In the genomic region with DNA sequence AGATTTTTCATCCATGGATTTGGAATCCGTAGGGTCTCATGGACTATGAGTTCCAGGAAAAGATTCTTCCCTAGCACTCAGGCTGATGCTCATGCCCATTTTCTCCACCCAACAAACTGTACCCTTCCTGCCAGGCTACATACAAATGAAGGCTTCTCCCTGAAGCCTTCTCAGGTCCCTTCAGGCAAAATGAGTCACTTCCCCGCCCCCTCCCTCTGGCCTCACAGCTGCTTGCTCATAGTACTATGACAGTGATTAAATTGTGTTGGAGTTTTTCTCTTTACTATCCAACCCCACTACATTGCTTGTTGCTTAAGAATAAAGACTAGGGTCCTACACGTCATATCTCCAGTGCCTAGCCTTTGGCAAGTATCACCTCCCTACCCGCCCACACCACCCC, we compare ENCODE assay signal across 10 cellular contexts.
DNase-seq lines count a peak whose midpoint lies in the region; ATAC-seq and TF ChIP-seq lines count a peak whose summit lies in the region.
"Had no signal": no experiment of that assay in that cellular context is flagged by ENCODE, and none has a peak within 500 bp of the region (broad histone marks: within the 10 kb centered on the region; RNA-seq: fewer than 3 reads in every experiment).

No MANE protein-coding gene starts in this region.

- H3K27ac Mint-ChIP-seq in chondrocyte (ENCODE audit: unreplicated experiment), result peak overlapping the region; percentile 79
- H3K27ac Mint-ChIP-seq: activated naive CD4-positive, alpha-beta T cell treated with anti-CD3 and anti-CD28 coated beads, Interleukin-2, amount 50 U/mL, for 24 hours had no signal

- no peaks in the 10 kb centered on the region for H3K27me3 Mint-ChIP-seq in chondrocyte (ENCODE audit: low read depth)

- no peaks in the 10 kb centered on the region for H3K9me3 ChIP-seq in MG63
- H3K9me3 ChIP-seq: heart left ventricle had no signal

- H3K4me1 Mint-ChIP-seq in chondrocyte (ENCODE audit: low read depth), result peaks cover 36% of the 10 kb centered on the region
- H3K4me1 Mint-ChIP-seq: activated naive CD4-positive, alpha-beta T cell treated with anti-CD3 and anti-CD28 coated beads, Interleukin-2, amount 50 U/mL, for 24 hours had no signal

- no peaks in the 10 kb centered on the region for H3K36me3 ChIP-seq in MG63
- H3K36me3 ChIP-seq: heart left ventricle had no signal

- H3K4me3 Mint-ChIP-seq in chondrocyte (ENCODE audit: unreplicated experiment), result no peak overlapping the region
- H3K4me3 Mint-ChIP-seq: activated naive CD4-positive, alpha-beta T cell treated with anti-CD3 and anti-CD28 coated beads, Interleukin-2, amount 50 U/mL, for 24 hours had no signal

- H3K9me3 Mint-ChIP-seq in chondrocyte (ENCODE audit: low read depth), result no peaks in the 10 kb centered on the region
- H3K9me3 Mint-ChIP-seq: activated naive CD4-positive, alpha-beta T cell treated with anti-CD3 and anti-CD28 coated beads, Interleukin-2, amount 50 U/mL, for 24 hours had no signal

- H3K4me3 ChIP-seq in MG63, result no peak overlapping the region
- H3K4me3 ChIP-seq: heart left ventricle had no signal

- no peaks in the 10 kb centered on the region for H3K36me3 Mint-ChIP-seq in chondrocyte (ENCODE audit: low read depth)
- H3K36me3 Mint-ChIP-seq: activated naive CD4-positive, alpha-beta T cell treated with anti-CD3 and anti-CD28 coated beads, Interleukin-2, amount 50 U/mL, for 24 hours had no signal

- no peak for ATAC-seq in GM18867 (IDR thresholded peaks at IDR 0.05; ENCODE audit: unreplicated experiment)

- no peaks in the 10 kb centered on the region for H3K27me3 ChIP-seq in MG63
- H3K27me3 ChIP-seq: heart left ventricle had no signal

- TF ChIP-seq CTCF in chondrocyte (IDR thresholded peaks at IDR 0.05), result no peak

- DNase-seq in GM04503 (ENCODE audit: low read depth) (peak; percentile 6), MG63 (peak; percentile 37), chondrocyte (ENCODE audit: low spot score) (no peak), pulmonary artery endothelial cell (ENCODE audit: low read depth, low spot score) (peak; percentile 57), DMS79 treated with DMSO at 0.1 percent for 48 hours (lab: John Stamatoyannopoulos, UW) (no peak), NCI-H1436 treated with DMSO at 0.1 percent for 48 hours (lab: John Stamatoyannopoulos, UW) (no peak)
- DNase-seq: Kasumi-1 had no signal

Comparison
In these comparisons a context has a peak if more than half of its experiments do, and no peak if none do; other contexts are left out.
1. DNase-seq: peak in GM04503 (single experiment), MG63 (single experiment) and pulmonary artery endothelial cell (single experiment); none in chondrocyte (single experiment), DMS79 treated with DMSO at 0.1 percent for 48 hours (single experiment) and NCI-H1436 treated with DMSO at 0.1 percent for 48 hours (single experiment).